ENCODE assay signal across 9 cellular contexts in genomic region chr17:81553616-81554181, GRCh38. TPM values are rescaled to one million over a fixed set of nuclear protein-coding genes. Genes with fewer than 3 reads are reported as not detected.
DNase-seq lines count a peak whose midpoint lies in the region; ATAC-seq, FAIRE-seq and TF ChIP-seq lines count a peak whose summit lies in the region.
"Had no signal": no experiment of that assay in that cellular context is flagged by ENCODE, and none has a peak within 500 bp of the region (broad histone marks: within the 10 kb centered on the region; RNA-seq: fewer than 3 reads in every experiment).

No MANE protein-coding gene starts in this region.

- H3K27ac ChIP-seq in mesodermal cell (ENCODE audit: low read depth, low read length, severe bottlenecking) (peak overlapping the region; percentile 76), uterus (peak overlapping the region; percentile 62 to 78)

- peak; percentile 81 for FAIRE-seq in RCC 7860 (lab: Jason Lieb, UNC)
- FAIRE-seq: TTC549 had no signal

- TF ChIP-seq CTCF in Caco-2 (IDR thresholded peaks at IDR 0.05; ENCODE audit: insufficient read depth in 1 of 2, low read depth in 1 of 2, low read length in 1 of 2, severe bottlenecking in 1 of 2, unreplicated experiment in 1 of 2) (no peak), uterus (IDR thresholded peaks at IDR 0.05) (peak in 1 of 4 experiments; percentile 8), GM13976 (IDR thresholded peaks at IDR 0.05; ENCODE audit: borderline replicate concordance, control extremely low read depth, extremely low read depth, insufficient read depth, missing control alignments) (no peak)

- no peak for ATAC-seq in HG03139 (IDR thresholded peaks at IDR 0.05; ENCODE audit: unreplicated experiment)

- H3K4me1 ChIP-seq in Caco-2: peaks cover 18% of the 10 kb centered on the region
- peaks cover 33% of the 10 kb centered on the region for H3K4me1 ChIP-seq in mesodermal cell (ENCODE audit: control insufficient read depth, insufficient read depth, low read length, poor library complexity, severe bottlenecking)
- H3K4me1 ChIP-seq in uterus: peaks cover 0 to 17% of the 10 kb centered on the region in 2 donors

- intact Hi-C loops in Caco-2 (cut with micrococcal nuclease; ENCODE audit: unreplicated experiment) (loop anchor here (1.0 kb wide), 2 partner anchors 23 to 34 kb away; no protein-coding TSS in a partner anchor), uterus (cut with DNase I; ENCODE audit: low total_unique reads) (no loop called here)

- no TSS peak for BruUV-seq in Caco-2 (replicated peaks; lab: Mats Ljungman, UMichigan)

- TF ChIP-seq POLR2A in uterus (IDR thresholded peaks at IDR 0.05): no peak

- H3K36me3 ChIP-seq in Caco-2 (ENCODE audit: control insufficient read depth, insufficient read depth, low read length) (peaks cover 2% of the 10 kb centered on the region), mesodermal cell (ENCODE audit: control insufficient read depth, insufficient read depth, low read length) (peaks cover 44% of the 10 kb centered on the region), uterus (no peaks in the 10 kb centered on the region)

- CTCF ChIA-PET in Caco-2 (lab: Charles Lee): no interaction called here

- H3K4me3 Mint-ChIP-seq in Caco-2 (ENCODE audit: unreplicated experiment): peak overlapping the region; percentile 90

- in situ Hi-C loops in GM13976 (cut with MboI; ENCODE audit: low sequenced_read_pairs, unreplicated experiment): no loop called here

- POLR2A ChIA-PET in Caco-2 (lab: Charles Lee): no interaction called here

- no peak for DNase-seq in Caco-2
- DNase-seq in HK-2 (ENCODE audit: unreplicated experiment): peak; percentile 84
- DNase-seq in RCC 7860 (ENCODE audit: low spot score): peak; percentile 96
- DNase-seq in dermis blood vessel endothelial cell: peak; percentile 94
- peak; percentile 67 to 72 for DNase-seq in uterus
- no peak for DNase-seq in GM13976 (ENCODE audit: low spot score)

- H3K36me3 Mint-ChIP-seq in Caco-2 (ENCODE audit: insufficient read depth, unreplicated experiment): peaks cover 87% of the 10 kb centered on the region

- no peaks in the 10 kb centered on the region for H3K27me3 Mint-ChIP-seq in Caco-2 (ENCODE audit: insufficient read depth, unreplicated experiment)

- no peaks in the 10 kb centered on the region for H3K9me3 Mint-ChIP-seq in Caco-2 (ENCODE audit: unreplicated experiment)

- H3K27ac Mint-ChIP-seq in Caco-2 (ENCODE audit: unreplicated experiment): peak overlapping the region; percentile 77

- 67 to 71% methylated on average over 21 to 24 of the region's 24 CpGs for WGBS in mesodermal cell (ENCODE audit: insufficient coverage in 2 of 2), 2 experiments

- H3K4me1 Mint-ChIP-seq in Caco-2 (ENCODE audit: low read depth, unreplicated experiment): peaks cover 12% of the 10 kb centered on the region

- H3K27me3 ChIP-seq in Caco-2 (replicated peaks; ENCODE audit: control insufficient read depth, insufficient read depth, low read length): no peaks in the 10 kb centered on the region
- no peaks in the 10 kb centered on the region for H3K27me3 ChIP-seq in uterus

- H3K9me3 ChIP-seq in Caco-2: no peaks in the 10 kb centered on the region
- no peaks in the 10 kb centered on the region for H3K9me3 ChIP-seq in mesodermal cell (ENCODE audit: control insufficient read depth, low read length)
- no peaks in the 10 kb centered on the region for H3K9me3 ChIP-seq in uterus

- H3K4me3 ChIP-seq in Caco-2 (ENCODE audit: low read depth, low read length) (peak overlapping the region; percentile 97), mesodermal cell (ENCODE audit: extremely low read depth, insufficient read depth, low read length, poor library complexity, severe bottlenecking) (peak overlapping the region; percentile 91), uterus (peak overlapping the region; percentile 62 to 81)

RNA-seq across cellular contexts. Expression of gene FAAP100, which starts 1.5 kb away (rescaled TPM):
- 38.5 and 42.2 TPM in 2 replicates for total RNA-seq in Caco-2 (2022)
- 26.0 and 27.1 TPM in 2 replicates for total RNA-seq in dermis blood vessel endothelial cell
- polyA plus RNA-seq in mesodermal cell (2013, experiment 1 of 2): 19.1 TPM
- polyA plus RNA-seq in mesodermal cell (2013, experiment 2 of 2): 15.6 TPM
- total RNA-seq in uterus: 10 to 100 TPM in 2 of 4 donors, 1 to 10 TPM in 2; 3.5 to 31.2 (median 17.3) TPM

RNA-seq across cellular contexts. Expression of gene FSCN2, which starts 25.5 kb away (rescaled TPM):
- 2.1 and 2.9 TPM in 2 replicates for total RNA-seq in Caco-2 (2022)
- total RNA-seq in dermis blood vessel endothelial cell: 0.42 and 1.0 TPM in 2 replicates
- 0.29 TPM for polyA plus RNA-seq in mesodermal cell (2013, experiment 1 of 2)
- 0.20 TPM for polyA plus RNA-seq in mesodermal cell (2013, experiment 2 of 2)
- total RNA-seq in uterus: 1 to 10 TPM in 2 of 4 donors, not detected in 2; 5.0 to 7.4 TPM

RNA-seq across cellular contexts. Expression of gene ACTG1, which starts 41.1 kb away (rescaled TPM):
- 1,436 and 1,933 TPM in 2 replicates for total RNA-seq in Caco-2 (2022)
- 6,291 and 7,288 TPM in 2 replicates for total RNA-seq in dermis blood vessel endothelial cell
- polyA plus RNA-seq in mesodermal cell (2013, experiment 1 of 2): 2,748 TPM
- polyA plus RNA-seq in mesodermal cell (2013, experiment 2 of 2): 2,271 TPM
- total RNA-seq in uterus: 1,000 to 10,000 TPM; 1,023 to 5,472 (median 2,159) TPM

Comparison
In these comparisons a context has a peak if more than half of its experiments do, and no peak if none do; other contexts are left out.
1. DNase-seq: peak in HK-2 (single experiment), RCC 7860 (single experiment), dermis blood vessel endothelial cell (single experiment) and uterus (2 of 2); none in Caco-2 (0 of 2) and GM13976 (single experiment).
2. Peak in every context shown above with its lines, with median percentiles within 50 percentile points of each other: H3K4me3 ChIP-seq.